Comparison of ENCODE assay signal across 16 cellular contexts in the genomic region with DNA sequence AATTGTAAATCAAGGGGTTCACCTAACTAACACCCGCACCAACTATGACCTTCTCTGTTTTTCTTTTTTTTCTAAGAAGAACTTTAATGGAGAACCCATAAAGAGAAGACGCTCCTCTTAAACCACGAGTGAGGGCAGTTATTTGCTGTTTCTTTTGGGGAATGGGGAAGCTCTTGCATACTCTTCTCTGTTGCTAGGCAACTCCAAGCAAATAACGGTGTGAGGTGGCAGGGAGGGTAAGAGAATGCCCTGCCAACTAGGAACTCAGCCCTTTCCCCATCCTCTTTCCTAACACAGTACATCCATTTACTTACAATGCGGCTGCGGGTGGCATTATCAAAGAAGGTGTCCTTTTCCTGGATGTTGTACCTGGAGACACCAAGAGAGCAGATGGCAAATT.
"Had no signal": no experiment of that assay in that cellular context is flagged by ENCODE, and none has a peak within 500 bp of the region (broad histone marks: within the 10 kb centered on the region; RNA-seq: fewer than 3 reads in every experiment).

No MANE protein-coding gene starts in this region.

- H3K27ac ChIP-seq: epithelial cell of prostate, thyroid gland, WERI-Rb-1 had no signal

- H3K4me3 ChIP-seq: thyroid gland had no signal

- H3K36me3 ChIP-seq: thyroid gland had no signal

- DNase-seq: activated CD4-positive, alpha-beta memory T cell treated with anti-CD3 and anti-CD28 coated beads for 36 hours; activated CD4-positive, alpha-beta T cell treated with anti-CD3 and anti-CD28 coated beads for 36 hours; activated naive CD4-positive, alpha-beta T cell treated with anti-CD3 and anti-CD28 coated beads, Interleukin-2, amount 50 U/mL, for 16 hours; activated T-cell treated with anti-CD3 and anti-CD28 coated beads, Interleukin-2, amount 50 U/mL, for 24 hours; foreskin melanocyte; left cardiac atrium; mammary epithelial cell; naive thymus-derived CD4-positive, alpha-beta T cell; stimulated activated CD4-positive, alpha-beta T cell treated with anti-CD3 and anti-CD28 coated beads, Interleukin-12 subunit alpha, Interleukin-12 subunit beta, amount 100 ng/mL, for 4 hours; thyroid gland; WERI-Rb-1 had no signal

- H3K27me3 ChIP-seq: thyroid gland had no signal

- ATAC-seq: activated CD4-positive, alpha-beta T cell treated with anti-CD3 and anti-CD28 coated beads for 36 hours; naive thymus-derived CD4-positive, alpha-beta T cell; stimulated activated memory B cell treated with anti-CD40 and anti-IgM and Interleukin-4, amounts not matched to agents 10 μg/mL and 1 μg/mL and 100 μg/mL, for 72 hours had no signal

- H3K4me1 ChIP-seq: thyroid gland had no signal

- FAIRE-seq: astrocyte, bronchial epithelial cell, urothelium cell line had no signal

- H3K9me3 ChIP-seq: thyroid gland had no signal
